19 cellular contexts compared by ENCODE assay signal in genomic region chr10:103077491-103078308, GRCh38.
A peak's percentile ranks its signal among the peaks of the same experiment; 100 is the strongest.
DNase-seq lines count a peak whose midpoint lies in the region; ATAC-seq and TF ChIP-seq lines count a peak whose summit lies in the region.
"Had no signal": no experiment of that assay in that cellular context is flagged by ENCODE, and none has a peak within 500 bp of the region (broad histone marks: within the 10 kb centered on the region; RNA-seq: fewer than 3 reads in every experiment).

No MANE protein-coding gene starts in this region.

- H2AK5ac ChIP-seq in IMR-90 (ENCODE audit: low read depth, low read length), result no peak overlapping the region

- H4K91ac ChIP-seq in IMR-90 (ENCODE audit: insufficient read depth, low read depth, low read length), result no peak overlapping the region

- no peak overlapping the region for H4K5ac ChIP-seq in IMR-90 (ENCODE audit: low read depth, low read length)

- no peak overlapping the region for H2AK9ac ChIP-seq in IMR-90 (replicated peaks; ENCODE audit: low read depth, low read length, poor library complexity)

- H3K56ac ChIP-seq in IMR-90 (ENCODE audit: extremely low read depth, insufficient read depth, low read length), result no peak overlapping the region

- H3K36me3 ChIP-seq in IMR-90 (ENCODE audit: control insufficient read depth, insufficient read depth, low read length), result peaks cover 49% of the 10 kb centered on the region
- peaks cover 9 to 58% (median 30%) of the 10 kb centered on the region in 4 donors for H3K36me3 ChIP-seq in esophagus muscularis mucosa
- no peaks in the 10 kb centered on the region for H3K36me3 ChIP-seq in osteoblast (ENCODE audit: insufficient read depth, low read length)

- no peak overlapping the region for H2BK5ac ChIP-seq in IMR-90 (ENCODE audit: low read depth, low read length, poor library complexity, severe bottlenecking)

- dilution Hi-C loops in IMR-90 (cut with HindIII; ENCODE audit: low sequenced_read_pairs, unreplicated experiment), result no loop called here

- no peak overlapping the region for H3K4me3 ChIP-seq in IMR-90 (ENCODE audit: insufficient read depth, low read depth, low read length)
- no peak overlapping the region for H3K4me3 ChIP-seq in esophagus muscularis mucosa
- no peak overlapping the region for H3K4me3 ChIP-seq in osteoblast (ENCODE audit: insufficient read depth, low read length)
- H3K4me3 ChIP-seq: PC-9 had no signal

- no peaks in the 10 kb centered on the region for H3K79me2 ChIP-seq in osteoblast (ENCODE audit: insufficient read depth, low read length)

- TF ChIP-seq RAD21 in IMR-90 (IDR thresholded peaks at IDR 0.05; ENCODE audit: low read length), result no peak

- no peak overlapping the region for H3K4me3 Mint-ChIP-seq in CD14-positive monocyte
- no peak overlapping the region for H3K4me3 Mint-ChIP-seq in stimulated activated naive CD8-positive, alpha-beta T cell treated with anti-CD3 and anti-CD28 coated beads, Interleukin-15, amount 100 ng/mL, for 72 hours

- peak; percentile 13; the same call in 1 of the 2 replicates for ATAC-seq in IMR-90 (ENCODE audit: low read depth)
- no peak for ATAC-seq in stimulated activated naive CD8-positive, alpha-beta T cell treated with anti-CD3 and anti-CD28 coated beads, Interleukin-15, amount 100 ng/mL, for 72 hours

- CTCF ChIA-PET in IMR-90 (lab: Yijun Ruan, JAX), result no interaction called here

- H3K4me2 ChIP-seq in IMR-90 (ENCODE audit: low read depth, low read length), result no peak overlapping the region
- no peak overlapping the region for H3K4me2 ChIP-seq in osteoblast (ENCODE audit: insufficient read depth, low read length)
- H3K4me2 ChIP-seq: PC-9 had no signal

- H2BK15ac ChIP-seq in IMR-90 (ENCODE audit: low read depth, low read length), result no peak overlapping the region

- H3K9me1 ChIP-seq in IMR-90 (ENCODE audit: insufficient read depth, low read length), result peaks cover 9% of the 10 kb centered on the region

- intact Hi-C loops in IMR-90 (cut with micrococcal nuclease) (no loop called here), esophagus muscularis mucosa (cut with DNase I) (loop anchor here (10.0 kb wide), 1 partner anchor 167 kb away; the partner anchor contains the start of gene RPEL1), CD14-positive monocyte (cut with micrococcal nuclease) (loop anchor here in 1 of 2 donors (10.0 kb wide), 1 partner anchor 163 kb away; the partner anchor contains the start of gene CNNM2)

- no peak overlapping the region for H3K4ac ChIP-seq in IMR-90 (ENCODE audit: low read depth, low read length)

- H3K27ac ChIP-seq in IMR-90 (ENCODE audit: insufficient read depth, low read length) (no peak overlapping the region), esophagus muscularis mucosa (replicated peaks in 1 of 4) (no peak overlapping the region), osteoblast (ENCODE audit: low read depth, low read length) (no peak overlapping the region), temporal lobe (ENCODE audit: low read depth, low read length) (peak overlapping the region; percentile 23)
- H3K27ac ChIP-seq: C4-2B, PC-9 had no signal

- DNase-seq in IMR-90 (no peak), esophagus muscularis mucosa (ENCODE audit: extremely low spot score) (peak; percentile 79), osteoblast (ENCODE audit: insufficient read length, low spot score, missing footprints) (peak; percentile 45), CD14-positive monocyte (ENCODE audit: low spot score) (no peak)
- DNase-seq in stimulated activated naive CD8-positive, alpha-beta T cell treated with anti-CD3 and anti-CD28 coated beads, Interleukin-15, amount 100 ng/mL, for 72 hours, result no peak
- DNase-seq in activated CD4-positive, CD25-positive, alpha-beta regulatory T cell treated with anti-CD3 and anti-CD28 coated beads, Interleukin-2, amount 50 U/mL, for 72 hours, result no peak
- no peak for DNase-seq in activated CD4-positive, alpha-beta T cell treated with anti-CD3 and anti-CD28 coated beads, Interleukin-2, amount 50 U/mL, for 4 hours
- DNase-seq: GDM1, NCI-H1105, NCI-H146, NCI-H2029, NCI-H226, NCI-H510A treated with DMSO at 0.1 percent for 48 hours, NCI-H748 treated with DMSO at 0.1 percent for 48 hours, PC-9, RPMI8226 had no signal

- BruUV-seq in IMR-90 (replicated peaks; lab: Mats Ljungman, UMichigan), result no TSS peak

- H3K4me1 ChIP-seq in IMR-90 (ENCODE audit: control insufficient read depth, insufficient read depth, low read length) (no peaks in the 10 kb centered on the region), esophagus muscularis mucosa (no peaks in the 10 kb centered on the region), osteoblast (ENCODE audit: insufficient read depth, low read length) (no peaks in the 10 kb centered on the region)

- H3K27ac Mint-ChIP-seq in CD14-positive monocyte, result no peak overlapping the region
- H3K27ac Mint-ChIP-seq in stimulated activated naive CD8-positive, alpha-beta T cell treated with anti-CD3 and anti-CD28 coated beads, Interleukin-15, amount 100 ng/mL, for 72 hours, result no peak overlapping the region
- H3K27ac Mint-ChIP-seq: IgD-negative memory B cell had no signal

- TF ChIP-seq EP300 in esophagus muscularis mucosa (IDR thresholded peaks at IDR 0.05), result no peak

- H2AFZ ChIP-seq in IMR-90 (replicated peaks; ENCODE audit: low read length, poor library complexity) (no peak overlapping the region), osteoblast (ENCODE audit: low read length) (no peak overlapping the region)
- H2AFZ ChIP-seq: PC-9 had no signal

- peaks cover 0 to 4% (median 0%) of the 10 kb centered on the region in 3 donors for H3K27me3 Mint-ChIP-seq in CD14-positive monocyte (ENCODE audit: low read depth in 3 of 3)
- H3K27me3 Mint-ChIP-seq in stimulated activated naive CD8-positive, alpha-beta T cell treated with anti-CD3 and anti-CD28 coated beads, Interleukin-15, amount 100 ng/mL, for 72 hours, result no peaks in the 10 kb centered on the region
- H3K27me3 Mint-ChIP-seq: IgD-negative memory B cell had no signal

- H2BK20ac ChIP-seq in IMR-90 (ENCODE audit: low read depth, low read length), result no peak overlapping the region

- H3K23ac ChIP-seq in IMR-90 (ENCODE audit: low read depth, low read length), result no peak overlapping the region

- no peak overlapping the region for H3K18ac ChIP-seq in IMR-90 (ENCODE audit: low read depth, low read length)

- no peaks in the 10 kb centered on the region for H3K4me1 Mint-ChIP-seq in CD14-positive monocyte
- no peaks in the 10 kb centered on the region for H3K4me1 Mint-ChIP-seq in stimulated activated naive CD8-positive, alpha-beta T cell treated with anti-CD3 and anti-CD28 coated beads, Interleukin-15, amount 100 ng/mL, for 72 hours
- H3K4me1 Mint-ChIP-seq: IgD-negative memory B cell had no signal

- no peak for TF ChIP-seq CTCF in IMR-90 (conservative IDR thresholded peaks at IDR 0.05; ENCODE audit: low read depth, low read length)
- no peak for TF ChIP-seq CTCF in esophagus muscularis mucosa (IDR thresholded peaks at IDR 0.05)
- TF ChIP-seq CTCF in osteoblast (IDR thresholded peaks at IDR 0.05; ENCODE audit: extremely low read depth, low read depth, low read length), result no peak
- TF ChIP-seq CTCF in CD14-positive monocyte (IDR thresholded peaks at IDR 0.05), result no peak

- H3K79me1 ChIP-seq in IMR-90 (ENCODE audit: low read depth in 1 of 2, low read length in 2 of 2), result peaks cover 0 to 12% of the 10 kb centered on the region in 2 experiments; a peak in 1 of 4 replicates

- 87% methylated on average over 6 of the region's 16 CpGs; no CpG with 5 or more reads in 1 of the 2 experiments for WGBS in IMR-90 (ENCODE audit: extremely low coverage in 2 of 2, insufficient read length in 1 of 2), 2 experiments
- WGBS in esophagus muscularis mucosa, result 92% methylated on average over 15 of the region's 16 CpGs

- H3K9me3 ChIP-seq in IMR-90 (ENCODE audit: control insufficient read depth, insufficient read depth, low read length), result no peaks in the 10 kb centered on the region
- H3K9me3 ChIP-seq in esophagus muscularis mucosa, result no peaks in the 10 kb centered on the region
- no peaks in the 10 kb centered on the region for H3K9me3 ChIP-seq in osteoblast (ENCODE audit: low read depth, low read length)

- no peak overlapping the region for H3K9ac ChIP-seq in IMR-90 (ENCODE audit: low read depth, low read length)

- in situ Hi-C loops in IMR-90 (cut with MboI; ENCODE audit: low sequenced_read_pairs), result no loop called here

- H3K27me3 ChIP-seq in IMR-90 (ENCODE audit: control insufficient read depth, insufficient read depth, low read length) (no peaks in the 10 kb centered on the region), esophagus muscularis mucosa (no peaks in the 10 kb centered on the region), osteoblast (ENCODE audit: insufficient read depth, low read length) (no peaks in the 10 kb centered on the region)

- no peak overlapping the region for H4K8ac ChIP-seq in IMR-90 (ENCODE audit: low read depth in 2 of 2, low read length in 2 of 2)

- peaks cover 8 to 18% of the 10 kb centered on the region in 2 donors for H3K36me3 Mint-ChIP-seq in CD14-positive monocyte

- no peak overlapping the region for H2BK120ac ChIP-seq in IMR-90 (ENCODE audit: low read depth, low read length)

- POLR2A ChIA-PET in IMR-90 (lab: Charles Lee; ENCODE audit: unreplicated experiment), result no interaction called here

- TF ChIP-seq POLR2A in IMR-90 (IDR thresholded peaks at IDR 0.05; ENCODE audit: low read depth, low read length) (no peak), esophagus muscularis mucosa (IDR thresholded peaks at IDR 0.05; ENCODE audit: low read depth) (no peak)

- no peaks in the 10 kb centered on the region for H3K9me3 Mint-ChIP-seq in CD14-positive monocyte
- H3K9me3 Mint-ChIP-seq in stimulated activated naive CD8-positive, alpha-beta T cell treated with anti-CD3 and anti-CD28 coated beads, Interleukin-15, amount 100 ng/mL, for 72 hours, result no peaks in the 10 kb centered on the region
- H3K9me3 Mint-ChIP-seq: IgD-negative memory B cell had no signal

- H4K20me1 ChIP-seq in IMR-90 (ENCODE audit: insufficient read depth, low read length), result no peaks in the 10 kb centered on the region
- H4K20me1 ChIP-seq in osteoblast (ENCODE audit: insufficient read depth, low read length), result no peaks in the 10 kb centered on the region

- no peak overlapping the region for H3K14ac ChIP-seq in IMR-90 (replicated peaks; ENCODE audit: low read depth, low read length)

TF ChIP-seq in IMR-90, 13 proteins besides CTCF, POLR2A, EP300 and RAD21 (continues in another document):
- TF ChIP-seq MAFK (IDR thresholded peaks at IDR 0.05; ENCODE audit: low read depth, low read length) (no peak), CHD1 (IDR thresholded peaks at IDR 0.05; ENCODE audit: low read depth, low read length) (no peak), RCOR1 (IDR thresholded peaks at IDR 0.05; ENCODE audit: insufficient replicate concordance, low read length) (no peak), ELK1 (IDR thresholded peaks at IDR 0.05; ENCODE audit: borderline replicate concordance, low read depth, low read length) (no peak)

Comparison
In these comparisons a context has a peak if more than half of its experiments do, and no peak if none do; other contexts are left out.
1. DNase-seq: peak in esophagus muscularis mucosa (single experiment) and osteoblast (single experiment); none in IMR-90 (single experiment), CD14-positive monocyte (single experiment), stimulated activated naive CD8-positive, alpha-beta T cell treated with anti-CD3 and anti-CD28 coated beads, Interleukin-15, amount 100 ng/mL, for 72 hours (0 of 2), activated CD4-positive, CD25-positive, alpha-beta regulatory T cell treated with anti-CD3 and anti-CD28 coated beads, Interleukin-2, amount 50 U/mL, for 72 hours (single experiment) and activated CD4-positive, alpha-beta T cell treated with anti-CD3 and anti-CD28 coated beads, Interleukin-2, amount 50 U/mL, for 4 hours (0 of 2).